Comparison of ENCODE assay signal across 8 cellular contexts in genomic region chr5:141330299-141331080, GRCh38. TPM values are rescaled to one million over a fixed set of nuclear protein-coding genes. Genes with fewer than 3 reads are reported as not detected.
DNase-seq lines count a peak whose midpoint lies in the region; ATAC-seq and TF ChIP-seq lines count a peak whose summit lies in the region.

Gene PCDHGA1 (plus strand): TSS chr5:141330514.

- H3K36me3 ChIP-seq in DOHH2 (ENCODE audit: control insufficient read depth, low read length): no peaks in the 10 kb centered on the region
- no peaks in the 10 kb centered on the region for H3K36me3 ChIP-seq in SJSA1
- no peaks in the 10 kb centered on the region for H3K36me3 ChIP-seq in vagina

- H3K4me1 ChIP-seq in DOHH2 (ENCODE audit: control insufficient read depth, low read length) (peaks cover 40% of the 10 kb centered on the region), SJSA1 (replicated peaks) (0 out of 2 replicates have a peak, but pooled peaks cover 3% of the 10 kb centered on the region), vagina (no peaks in the 10 kb centered on the region)

- H3K27me3 ChIP-seq in DOHH2 (ENCODE audit: control insufficient read depth, low read length) (no peaks in the 10 kb centered on the region), SJSA1 (replicated peaks) (no peaks in the 10 kb centered on the region), vagina (no peaks in the 10 kb centered on the region)

- intact Hi-C loops in vagina (cut with DNase I): no loop called here

- peak within 1 kb of the TSS; percentile 69 for H3K4me3 Mint-ChIP-seq in HFFc6

- H3F3A ChIP-seq in DOHH2 (ENCODE audit: control insufficient read depth, insufficient read depth): no peaks in the 10 kb centered on the region

- H3K79me2 ChIP-seq in DOHH2 (ENCODE audit: control insufficient read depth, low read length): no peaks in the 10 kb centered on the region

- no peak for ATAC-seq in GM19328 (IDR thresholded peaks at IDR 0.05; ENCODE audit: unreplicated experiment)

- H3K4me2 ChIP-seq in DOHH2 (ENCODE audit: low read length): peak within 1 kb of the TSS; percentile 72

- H3K4me1 Mint-ChIP-seq in HFFc6 (ENCODE audit: low read depth): peaks cover 30% of the 10 kb centered on the region

- peaks cover 15% of the 10 kb centered on the region for H3K36me3 Mint-ChIP-seq in HFFc6 (ENCODE audit: low read depth)

- H3K27ac ChIP-seq in DOHH2 (ENCODE audit: low read depth, low read length): no peak within 1 kb of the TSS
- H3K27ac ChIP-seq in SJSA1: no peak within 1 kb of the TSS
- H3K27ac ChIP-seq in vagina: no peak within 1 kb of the TSS

- H3K9me2 ChIP-seq in DOHH2 (replicated peaks; ENCODE audit: control insufficient read depth, low read length): no peaks in the 10 kb centered on the region

- peak; percentile 52 for DNase-seq in HFFc6
- DNase-seq in SJSA1 (ENCODE audit: low read depth in 1 of 2, low spot score in 2 of 2): no peak
- DNase-seq in fibroblast of the aortic adventitia (ENCODE audit: low read depth): peak; percentile 70
- DNase-seq in T-helper 9 cell: no peak
- DNase-seq in iPS-NIHi7 (ENCODE audit: extremely low spot score): no peak
- no peak for DNase-seq in vagina (ENCODE audit: extremely low spot score in 2 of 2)

- H3K9me3 ChIP-seq in DOHH2 (ENCODE audit: control insufficient read depth, insufficient read depth, low read length) (peaks cover 16% of the 10 kb centered on the region; the same call in 1 of the 2 replicates), SJSA1 (replicated peaks) (peaks cover 10% of the 10 kb centered on the region), vagina (peaks cover 27% of the 10 kb centered on the region)

- TF ChIP-seq CTCF in DOHH2 (IDR thresholded peaks at IDR 0.05; ENCODE audit: low read depth, low read length, poor library complexity, severe bottlenecking) (peak; percentile 58), HFFc6 (IDR thresholded peaks at IDR 0.05) (peak; percentile 80), fibroblast of the aortic adventitia (IDR thresholded peaks at IDR 0.05; ENCODE audit: insufficient read depth, low read length) (peak; percentile 64), vagina (IDR thresholded peaks at IDR 0.05) (no peak)

- no peak for TF ChIP-seq POLR2A in vagina (IDR thresholded peaks at IDR 0.05)

- peaks cover 2% of the 10 kb centered on the region; the same call in 1 of the 2 replicates for H3K27me3 Mint-ChIP-seq in HFFc6 (ENCODE audit: insufficient read depth)

- H3K27ac Mint-ChIP-seq in HFFc6: no peak within 1 kb of the TSS

- peaks cover 23% of the 10 kb centered on the region for H3K9me3 Mint-ChIP-seq in HFFc6

- H3K4me3 ChIP-seq in DOHH2 (ENCODE audit: low read length) (peak within 1 kb of the TSS; percentile 69), SJSA1 (peak within 1 kb of the TSS; percentile 20), fibroblast of the aortic adventitia (ENCODE audit: low read depth, low read length) (peak within 1 kb of the TSS; percentile 49), vagina (no peak within 1 kb of the TSS)

- no peaks in the 10 kb centered on the region for H4K20me1 ChIP-seq in DOHH2 (ENCODE audit: control insufficient read depth, insufficient read depth, low read depth, low read length)

RNA-seq across cellular contexts. Expression of gene PCDHGA1, which starts in this region (rescaled TPM):
- total RNA-seq in HFFc6 (2021; fragmentation: NEBNext Ultra II Directional; extraction: Animal tissue kit (Norgen Biotek cat#: 25700)): 1 to 10 TPM in 4 of 6 experiments, under 1 TPM in 2; 0.91 to 1.6 (median 1.2) TPM
- total RNA-seq in SJSA1 (2014; rRNA removed; shearing (Covaris generic)): 2.2 and 3.1 TPM in 2 replicates
- total RNA-seq in fibroblast of the aortic adventitia (ENCODE audit: low replicate concordance): 0.90 and 1.4 TPM in 2 replicates
- total RNA-seq in vagina: not detected

Comparison
In these comparisons a context has a peak if more than half of its experiments do, and no peak if none do; other contexts are left out.
1. H3K4me3 ChIP-seq: peak in DOHH2 (single experiment), SJSA1 (single experiment) and fibroblast of the aortic adventitia (single experiment); none in vagina (0 of 2).
2. CTCF ChIP-seq: peak in DOHH2 (single experiment), HFFc6 (single experiment) and fibroblast of the aortic adventitia (single experiment); none in vagina (0 of 3).
3. DNase-seq: peak in HFFc6 (single experiment) and fibroblast of the aortic adventitia (single experiment); none in SJSA1 (0 of 2), T-helper 9 cell (single experiment), iPS-NIHi7 (single experiment) and vagina (0 of 2).